ENCODE assay signal across 9 cellular contexts in the genomic region with DNA sequence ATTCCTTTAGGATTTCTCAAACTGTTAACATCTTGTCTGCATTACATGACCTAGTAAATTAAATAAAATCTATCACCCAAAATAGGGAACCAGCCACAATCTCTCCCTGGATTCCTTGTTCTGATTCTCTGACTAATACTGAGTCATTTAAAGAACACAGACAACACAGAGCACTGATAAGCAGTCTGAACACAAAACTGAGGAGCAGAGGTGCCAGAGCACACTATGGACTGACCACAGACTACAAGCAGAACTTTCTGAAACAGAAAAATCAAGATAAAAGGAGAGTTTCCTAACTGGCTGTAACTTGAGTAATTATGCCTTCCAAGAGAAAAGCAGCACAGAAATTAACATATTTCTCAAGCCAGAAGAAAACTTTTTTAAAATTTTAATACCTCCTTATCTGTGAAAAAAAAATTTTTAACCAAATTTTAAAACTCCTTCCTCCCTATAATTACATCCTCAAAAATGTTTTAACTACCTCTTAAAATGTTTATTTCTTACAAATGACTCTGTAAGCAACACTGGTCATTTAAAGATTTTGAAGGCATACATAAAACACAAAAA.
DNase-seq lines count a peak whose midpoint lies in the region.
"Had no signal": no experiment of that assay in that cellular context is flagged by ENCODE, and none has a peak within 500 bp of the region (broad histone marks: within the 10 kb centered on the region; RNA-seq: fewer than 3 reads in every experiment).

No MANE protein-coding gene starts in this region.

- H2BK12ac ChIP-seq in trophoblast cell (ENCODE audit: low read length), result no peak overlapping the region

- peaks cover 21% of the 10 kb centered on the region for H3K4me1 Mint-ChIP-seq in activated CD4-positive, alpha-beta T cell treated with anti-CD3 and anti-CD28 coated beads, Interleukin-2, amount 10 ng/mL, durations not matched to agents 7 days and 5 days

- H4K12ac ChIP-seq in trophoblast cell (ENCODE audit: low read depth, low read length), result no peak overlapping the region

- peaks cover 12% of the 10 kb centered on the region for H3K79me1 ChIP-seq in trophoblast cell (ENCODE audit: low read length)

- no peak overlapping the region for H3K9ac ChIP-seq in trophoblast cell (ENCODE audit: low read length)

- H3K36me3 Mint-ChIP-seq in activated CD4-positive, alpha-beta T cell treated with anti-CD3 and anti-CD28 coated beads, Interleukin-2, amount 10 ng/mL, durations not matched to agents 7 days and 5 days (ENCODE audit: low read depth), result peaks cover 9% of the 10 kb centered on the region

- H3K27ac Mint-ChIP-seq in activated CD4-positive, alpha-beta T cell treated with anti-CD3 and anti-CD28 coated beads, Interleukin-2, amount 10 ng/mL, durations not matched to agents 7 days and 5 days, result no peak overlapping the region

- H3K36me3 ChIP-seq in trophoblast cell (ENCODE audit: control insufficient read depth in 1 of 2, insufficient read depth in 2 of 2, low read length in 2 of 2), result peaks cover 0 to 2% of the 10 kb centered on the region in 2 experiments

- H3K14ac ChIP-seq in trophoblast cell (ENCODE audit: low read length), result no peak overlapping the region

- no peak overlapping the region for H2BK120ac ChIP-seq in trophoblast cell (ENCODE audit: insufficient read depth, low read length, poor library complexity)

- H3K23ac ChIP-seq in trophoblast cell (ENCODE audit: low read length), result no peak overlapping the region

- peak; percentile 17 for DNase-seq in activated CD4-positive, alpha-beta T cell treated with anti-CD3 and anti-CD28 coated beads for 48 hours
- no peak for DNase-seq in activated CD4-positive, alpha-beta T cell treated with anti-CD3 and anti-CD28 coated beads, Interleukin-2, amount 10 ng/mL, durations not matched to agents 7 days and 5 days
- DNase-seq in RKO (ENCODE audit: low spot score) (peak; percentile 60), epithelial cell of prostate (ENCODE audit: low read depth, low spot score) (peak; percentile 51), trophoblast cell (peak; percentile 81 to 89), NCI-H446 treated with DMSO at 0.1 percent for 48 hours (lab: John Stamatoyannopoulos, UW) (no peak), DMS153 treated with DMSO at 0.1 percent for 48 hours (lab: John Stamatoyannopoulos, UW; ENCODE audit: unreplicated experiment) (no peak), cerebellum (ENCODE audit: low spot score) (no peak)

- H3K9me3 Mint-ChIP-seq in activated CD4-positive, alpha-beta T cell treated with anti-CD3 and anti-CD28 coated beads, Interleukin-2, amount 10 ng/mL, durations not matched to agents 7 days and 5 days, result peaks cover 4% of the 10 kb centered on the region

- H3K4me3 Mint-ChIP-seq in activated CD4-positive, alpha-beta T cell treated with anti-CD3 and anti-CD28 coated beads, Interleukin-2, amount 10 ng/mL, durations not matched to agents 7 days and 5 days, result no peak overlapping the region

- no peak overlapping the region for H3K4me3 ChIP-seq in trophoblast cell (ENCODE audit: low read depth, low read length)
- H3K4me3 ChIP-seq: BLaER1 treated with 17β-estradiol and CSF1 and Interleukin-3, amounts not matched to agents 10 nM and 100 nM had no signal

- H3K27ac ChIP-seq in epithelial cell of prostate (peak overlapping the region; percentile 97), trophoblast cell (ENCODE audit: low read depth, low read length) (peak overlapping the region; percentile 97)

- H3K4me2 ChIP-seq in trophoblast cell (ENCODE audit: low read length), result no peak overlapping the region

- POLR2A ChIA-PET in activated CD4-positive, alpha-beta T cell treated with anti-CD3 and anti-CD28 coated beads, Interleukin-2, amount 10 ng/mL, durations not matched to agents 7 days and 5 days (lab: Charles Lee), result no interaction called here

- no peak overlapping the region for H4K91ac ChIP-seq in trophoblast cell (ENCODE audit: low read depth, low read length)

- H2AK5ac ChIP-seq in trophoblast cell (ENCODE audit: low read length), result no peak overlapping the region

- H2BK5ac ChIP-seq in trophoblast cell (ENCODE audit: low read depth, low read length, poor library complexity), result no peak overlapping the region

- no peak overlapping the region for H3K18ac ChIP-seq in trophoblast cell (ENCODE audit: low read length)

- H2AFZ ChIP-seq in trophoblast cell (ENCODE audit: insufficient read depth, low read length, poor library complexity), result no peak overlapping the region

- H3K4ac ChIP-seq in trophoblast cell (ENCODE audit: low read depth, low read length), result no peak overlapping the region

- peaks cover 7 to 9% of the 10 kb centered on the region in 2 experiments for H3K4me1 ChIP-seq in trophoblast cell (ENCODE audit: control insufficient read depth in 1 of 2, insufficient read depth in 2 of 2, low read length in 2 of 2)

- H3K27me3 ChIP-seq in trophoblast cell (ENCODE audit: insufficient read depth, low read length), result no peaks in the 10 kb centered on the region
- H3K27me3 ChIP-seq: BLaER1 treated with 17β-estradiol and CSF1 and Interleukin-3, amounts not matched to agents 10 nM and 100 nM had no signal

- H3K79me2 ChIP-seq in trophoblast cell (ENCODE audit: control insufficient read depth, insufficient read depth, low read length, poor library complexity), result peaks cover 8% of the 10 kb centered on the region

- H4K8ac ChIP-seq in trophoblast cell (ENCODE audit: low read depth, low read length), result no peak overlapping the region

- CTCF ChIA-PET in activated CD4-positive, alpha-beta T cell treated with anti-CD3 and anti-CD28 coated beads, Interleukin-2, amount 10 ng/mL, durations not matched to agents 7 days and 5 days (lab: Charles Lee), result no interaction called here

- no peaks in the 10 kb centered on the region for H3K27me3 Mint-ChIP-seq in activated CD4-positive, alpha-beta T cell treated with anti-CD3 and anti-CD28 coated beads, Interleukin-2, amount 10 ng/mL, durations not matched to agents 7 days and 5 days

- H3K9me3 ChIP-seq in trophoblast cell (ENCODE audit: insufficient read depth, low read depth, low read length), result no peaks in the 10 kb centered on the region

Comparison
In these comparisons a context has a peak if more than half of its experiments do, and no peak if none do; other contexts are left out.
1. DNase-seq: peak in activated CD4-positive, alpha-beta T cell treated with anti-CD3 and anti-CD28 coated beads for 48 hours (single experiment), RKO (single experiment), epithelial cell of prostate (single experiment) and trophoblast cell (2 of 2); none in activated CD4-positive, alpha-beta T cell treated with anti-CD3 and anti-CD28 coated beads, Interleukin-2, amount 10 ng/mL, durations not matched to agents 7 days and 5 days (single experiment), NCI-H446 treated with DMSO at 0.1 percent for 48 hours (single experiment), DMS153 treated with DMSO at 0.1 percent for 48 hours (single experiment) and cerebellum (single experiment).